Comparison of ENCODE assay signal across 1 cellular context in genomic region chr19:16447015-16447384, GRCh38.
TF ChIP-seq lines count a peak whose summit lies in the region.

No MANE protein-coding gene starts in this region.

TF ChIP-seq in HepG2, 621 proteins besides CTCF, POLR2A, EP300 and RAD21 (continues in another document):
- 0 out of 2 replicates have a peak, but pooled peaks have one; percentile 33 for TF ChIP-seq HOMEZ (CRISPR knock-in tag; IDR thresholded peaks at IDR 0.05; ENCODE audit: low read depth)
- TF ChIP-seq AHR (CRISPR knock-in tag; IDR thresholded peaks at IDR 0.05) = 0 out of 2 replicates have a peak, but pooled peaks have one; percentile 50
- peak; percentile 85 for TF ChIP-seq ZNF331 (CRISPR knock-in tag; IDR thresholded peaks at IDR 0.05)
- TF ChIP-seq SMYD3 (CRISPR knock-in tag; IDR thresholded peaks at IDR 0.05) = 0 out of 2 replicates have a peak, but pooled peaks have one; percentile 54
- TF ChIP-seq SMAD1 (CRISPR knock-in tag; IDR thresholded peaks at IDR 0.05; ENCODE audit: borderline replicate concordance, low read depth) = no peak
- no peak for TF ChIP-seq HNRNPUL1 (IDR thresholded peaks at IDR 0.05; ENCODE audit: low read depth, low read length)
- peak; percentile 44; the same call in 1 of the 2 replicates for TF ChIP-seq ZFY (CRISPR knock-in tag; IDR thresholded peaks at IDR 0.05)
- TF ChIP-seq KDM4B (CRISPR knock-in tag; IDR thresholded peaks at IDR 0.05) = peak; percentile 71; the same call in 1 of the 2 replicates
- TF ChIP-seq SP5 (CRISPR knock-in tag; IDR thresholded peaks at IDR 0.05; ENCODE audit: borderline replicate concordance, low read depth) = peak; percentile 33; the same call in 1 of the 2 replicates
- no peak for TF ChIP-seq SIN3A (IDR thresholded peaks at IDR 0.05; ENCODE audit: borderline replicate concordance, low read depth, low read length)
- TF ChIP-seq CEBPG (CRISPR knock-in tag; IDR thresholded peaks at IDR 0.05) = peak; percentile 96
- peak; percentile 60; the same call in 1 of the 2 replicates for TF ChIP-seq ARNT2 (CRISPR knock-in tag; IDR thresholded peaks at IDR 0.05; ENCODE audit: low read depth)
- 0 out of 4 replicates have a peak, but pooled peaks of 1 of the 2 experiments have one; percentile 29 for TF ChIP-seq HMGXB4 (CRISPR knock-in tag; IDR thresholded peaks at IDR 0.05; ENCODE audit: borderline replicate concordance in 1 of 2, low read depth in 1 of 2)
- peak; percentile 67; the same call in 1 of the 2 replicates for TF ChIP-seq SOX5 (CRISPR knock-in tag; IDR thresholded peaks at IDR 0.05; ENCODE audit: borderline replicate concordance)
- no peak for TF ChIP-seq ZNF737 (CRISPR knock-in tag; IDR thresholded peaks at IDR 0.05; ENCODE audit: borderline replicate concordance)
- peak; percentile 86 for TF ChIP-seq SMAD3 (CRISPR knock-in tag; IDR thresholded peaks at IDR 0.05)
- 0 out of 2 replicates have a peak, but pooled peaks have one; percentile 53 for TF ChIP-seq ERF (CRISPR knock-in tag; IDR thresholded peaks at IDR 0.05)
- TF ChIP-seq BHLHE40 (IDR thresholded peaks at IDR 0.05; ENCODE audit: low read length) = peak; percentile 37; the same call in 1 of the 2 replicates
- TF ChIP-seq ZNF605 (CRISPR knock-in tag; IDR thresholded peaks at IDR 0.05) = peak; percentile 33; the same call in 1 of the 2 replicates
- no peak for TF ChIP-seq DR1 (CRISPR knock-in tag; IDR thresholded peaks at IDR 0.05)
- TF ChIP-seq ZSCAN9 (CRISPR knock-in tag; IDR thresholded peaks at IDR 0.05; ENCODE audit: borderline replicate concordance) = peak; percentile 86; the same call in 1 of the 2 replicates
- TF ChIP-seq ZBED4 (CRISPR knock-in tag; IDR thresholded peaks at IDR 0.05; ENCODE audit: borderline replicate concordance) = peak; percentile 88; the same call in 1 of the 2 replicates
- peak; percentile 31; the same call in 1 of the 2 replicates for TF ChIP-seq ZNF430 (CRISPR knock-in tag; IDR thresholded peaks at IDR 0.05)
- peak; percentile 58; the same call in 1 of the 2 replicates for TF ChIP-seq JUND (CRISPR knock-in tag; IDR thresholded peaks at IDR 0.05)
- peak; percentile 96 for TF ChIP-seq CEBPB (IDR thresholded peaks at IDR 0.05; ENCODE audit: borderline replicate concordance, low read depth, low read length)
- peak; percentile 78 for TF ChIP-seq GATAD2A (CRISPR knock-in tag; IDR thresholded peaks at IDR 0.05)
- 0 out of 2 replicates have a peak, but pooled peaks have one; percentile 37 for TF ChIP-seq ZSCAN31 (CRISPR knock-in tag; IDR thresholded peaks at IDR 0.05; ENCODE audit: low read depth)
- TF ChIP-seq TFDP2 (CRISPR knock-in tag; IDR thresholded peaks at IDR 0.05) = peak; percentile 49; the same call in 1 of the 2 replicates
- no peak for TF ChIP-seq PRDM15 (CRISPR knock-in tag; IDR thresholded peaks at IDR 0.05)
- TF ChIP-seq UBTF (CRISPR knock-in tag; IDR thresholded peaks at IDR 0.05) = 0 out of 2 replicates have a peak, but pooled peaks have one; percentile 18
- TF ChIP-seq MXD4 (CRISPR knock-in tag; IDR thresholded peaks at IDR 0.05) = peak; percentile 64; the same call in 1 of the 2 replicates
- peak; percentile 63; the same call in 1 of the 2 replicates for TF ChIP-seq TBX2 (CRISPR knock-in tag; IDR thresholded peaks at IDR 0.05; ENCODE audit: borderline replicate concordance)
- no peak for TF ChIP-seq ZNF18 (CRISPR knock-in tag; IDR thresholded peaks at IDR 0.05; ENCODE audit: insufficient replicate concordance)
- peak; percentile 93 for TF ChIP-seq MLX (CRISPR knock-in tag; IDR thresholded peaks at IDR 0.05)
- peak; percentile 79 for TF ChIP-seq MAX (IDR thresholded peaks at IDR 0.05)
- peak; percentile 40; the same call in 1 of the 2 replicates for TF ChIP-seq GABPB1 (CRISPR knock-in tag; IDR thresholded peaks at IDR 0.05)
- TF ChIP-seq DRAP1 (CRISPR knock-in tag; IDR thresholded peaks at IDR 0.05) = peak; percentile 49; the same call in 1 of the 2 replicates
- 0 out of 2 replicates have a peak, but pooled peaks have one; percentile 56 for TF ChIP-seq ZNF276 (CRISPR knock-in tag; IDR thresholded peaks at IDR 0.05; ENCODE audit: low read depth)
